21 cellular contexts compared by ENCODE assay signal in the genomic region with DNA sequence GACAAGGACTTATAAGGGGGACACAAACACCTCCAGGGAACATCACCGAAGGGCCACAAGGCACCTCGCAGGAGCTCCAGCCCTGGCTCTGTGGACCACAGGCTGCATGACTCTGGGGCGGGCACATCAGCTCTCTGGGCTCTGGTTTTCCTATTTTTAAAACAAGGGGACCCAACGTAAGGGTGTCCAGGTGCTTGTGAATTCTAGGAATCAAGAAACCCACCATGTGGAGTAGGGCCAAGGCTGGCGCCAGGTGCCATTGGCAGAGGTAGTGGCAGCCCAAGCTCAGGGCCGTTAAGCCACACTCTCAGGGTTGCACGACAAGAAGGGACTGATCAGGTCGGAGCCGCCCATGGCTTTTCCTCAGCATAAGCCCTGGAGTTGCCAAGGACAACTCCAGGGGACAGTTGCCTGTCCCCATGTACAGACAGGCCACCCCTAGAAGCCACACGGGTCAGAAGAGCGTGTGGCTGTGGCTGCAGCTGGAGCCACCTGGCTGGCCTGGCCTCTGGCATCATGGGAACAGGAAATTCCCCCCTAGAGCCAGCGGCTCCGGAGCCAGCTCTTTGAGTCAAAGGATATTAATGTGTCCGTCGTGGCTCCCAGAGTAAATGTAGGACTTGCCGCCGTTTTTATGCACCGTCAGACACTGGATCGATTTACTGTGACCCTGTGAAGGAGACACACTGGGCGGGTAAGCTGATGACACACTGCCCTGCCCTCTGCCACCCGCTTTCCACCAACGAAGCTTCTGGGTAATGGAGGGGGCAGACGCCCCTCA. TPM values are rescaled to one million over a fixed set of nuclear protein-coding genes. Genes with fewer than 3 reads are reported as not detected.
DNase-seq lines count a peak whose midpoint lies in the region; ATAC-seq, FAIRE-seq and TF ChIP-seq lines count a peak whose summit lies in the region.
"Had no signal": no experiment of that assay in that cellular context is flagged by ENCODE, and none has a peak within 500 bp of the region (broad histone marks: within the 10 kb centered on the region; RNA-seq: fewer than 3 reads in every experiment).

No MANE protein-coding gene starts in this region.

- no peak for TF ChIP-seq EP300 in GM12878 (IDR thresholded peaks at IDR 0.05; ENCODE audit: borderline replicate concordance in 1 of 2, control insufficient read depth in 1 of 2, low read depth in 2 of 2, low read length in 2 of 2)

- H3K27ac ChIP-seq in GM12878 (ENCODE audit: control insufficient read depth, insufficient read depth) (no peak overlapping the region), left lung (no peak overlapping the region), endodermal cell (ENCODE audit: low read depth, low read length) (no peak overlapping the region), foreskin keratinocyte (no peak overlapping the region)
- H3K27ac ChIP-seq: vagina had no signal

- no peak overlapping the region for H3K27ac Mint-ChIP-seq in activated CD4-positive, alpha-beta memory T cell treated with anti-CD3 and anti-CD28 coated beads for 36 hours
- H3K27ac Mint-ChIP-seq in activated CD4-positive, alpha-beta memory T cell treated with anti-CD3 and anti-CD28 coated beads, Interleukin-2, amount 10 ng/mL, durations not matched to agents 7 days and 5 days: no peak overlapping the region
- H3K27ac Mint-ChIP-seq in endodermal cell: no peak overlapping the region

- H3K4me3 Mint-ChIP-seq in activated CD4-positive, alpha-beta memory T cell treated with anti-CD3 and anti-CD28 coated beads for 36 hours: no peak overlapping the region
- no peak overlapping the region for H3K4me3 Mint-ChIP-seq in activated CD4-positive, alpha-beta memory T cell treated with anti-CD3 and anti-CD28 coated beads, Interleukin-2, amount 10 ng/mL, durations not matched to agents 7 days and 5 days
- H3K4me3 Mint-ChIP-seq in endodermal cell: no peak overlapping the region
- H3K4me3 Mint-ChIP-seq: activated CD4-positive, alpha-beta T cell treated with anti-CD3 and anti-CD28 coated beads, Interleukin-2, amount 10 ng/mL, durations not matched to agents 7 days and 5 days; CD4-positive, alpha-beta memory T cell had no signal

- no peaks in the 10 kb centered on the region for H3K9me3 Mint-ChIP-seq in activated CD4-positive, alpha-beta memory T cell treated with anti-CD3 and anti-CD28 coated beads for 36 hours
- no peaks in the 10 kb centered on the region for H3K9me3 Mint-ChIP-seq in activated CD4-positive, alpha-beta memory T cell treated with anti-CD3 and anti-CD28 coated beads, Interleukin-2, amount 10 ng/mL, durations not matched to agents 7 days and 5 days
- no peaks in the 10 kb centered on the region for H3K9me3 Mint-ChIP-seq in endodermal cell
- H3K9me3 Mint-ChIP-seq: activated CD4-positive, alpha-beta T cell treated with anti-CD3 and anti-CD28 coated beads, Interleukin-2, amount 10 ng/mL, durations not matched to agents 7 days and 5 days; CD4-positive, alpha-beta memory T cell had no signal

- in situ Hi-C loops in GM12878 (cut with MboI): no loop called here

- CTCF ChIA-PET in activated CD4-positive, alpha-beta memory T cell treated with anti-CD3 and anti-CD28 coated beads for 36 hours (lab: Charles Lee): no interaction called here
- CTCF ChIA-PET in activated CD4-positive, alpha-beta memory T cell treated with anti-CD3 and anti-CD28 coated beads, Interleukin-2, amount 10 ng/mL, durations not matched to agents 7 days and 5 days (lab: Charles Lee): no interaction called here
- CTCF ChIA-PET in GM12878 (lab: Yijun Ruan, JAX): interaction anchor here (1.1 kb wide), 1 partner anchor 316 kb away, joined by 3 read pairs; no protein-coding TSS in a partner anchor

- no peak for FAIRE-seq in GM12878 (lab: Jason Lieb, UNC)
- FAIRE-seq: A204.1, bronchial epithelial cell, GM19239 had no signal

- TF ChIP-seq RAD21 in GM12878 (IDR thresholded peaks at IDR 0.05; ENCODE audit: insufficient read depth, low read depth, low read length): no peak

- peaks cover 3% of the 10 kb centered on the region; the same call in 1 of the 2 replicates for H4K20me1 ChIP-seq in GM12878 (ENCODE audit: control insufficient read depth, insufficient read depth)

- TF ChIP-seq POLR2A in GM12878 (IDR thresholded peaks at IDR 0.05; ENCODE audit: low read depth, low read length): peak; percentile 28; the same call in 1 of the 2 replicates

- no peaks in the 10 kb centered on the region for H3K4me1 ChIP-seq in GM12878 (ENCODE audit: control insufficient read depth, insufficient read depth, low read length)
- H3K4me1 ChIP-seq in left lung: peaks cover 0 to 5% of the 10 kb centered on the region in 2 donors
- H3K4me1 ChIP-seq in endodermal cell (ENCODE audit: control insufficient read depth, insufficient read depth, low read length): no peaks in the 10 kb centered on the region
- H3K4me1 ChIP-seq in foreskin keratinocyte: peaks cover 4% of the 10 kb centered on the region

- H3K27me3 Mint-ChIP-seq in activated CD4-positive, alpha-beta memory T cell treated with anti-CD3 and anti-CD28 coated beads for 36 hours: no peaks in the 10 kb centered on the region
- no peaks in the 10 kb centered on the region for H3K27me3 Mint-ChIP-seq in activated CD4-positive, alpha-beta memory T cell treated with anti-CD3 and anti-CD28 coated beads, Interleukin-2, amount 10 ng/mL, durations not matched to agents 7 days and 5 days
- H3K27me3 Mint-ChIP-seq in endodermal cell (ENCODE audit: insufficient read depth): no peaks in the 10 kb centered on the region
- H3K27me3 Mint-ChIP-seq: activated CD4-positive, alpha-beta T cell treated with anti-CD3 and anti-CD28 coated beads, Interleukin-2, amount 10 ng/mL, durations not matched to agents 7 days and 5 days; CD4-positive, alpha-beta memory T cell had no signal

- H3K79me2 ChIP-seq in GM12878 (ENCODE audit: control insufficient read depth, insufficient read depth, low read length): no peaks in the 10 kb centered on the region

- intact Hi-C loops in activated CD4-positive, alpha-beta memory T cell treated with anti-CD3 and anti-CD28 coated beads for 36 hours (cut with micrococcal nuclease): no loop called here
- intact Hi-C loops in GM12878 (cut with micrococcal nuclease; ENCODE audit: unreplicated experiment): no loop called here
- intact Hi-C loops in left lung (cut with DNase I): no loop called here

- H3K9ac ChIP-seq in GM12878 (ENCODE audit: control insufficient read depth, insufficient read depth, low read length) (no peak overlapping the region), endodermal cell (ENCODE audit: extremely low read depth, low read length, poor library complexity, severe bottlenecking) (no peak overlapping the region)

- WGBS in GM12878 (ENCODE audit: insufficient coverage, insufficient replicate concordance, low lambda C conversion rate, missing lambda C conversion rate): 81% methylated on average over 23 of the region's 23 CpGs
- WGBS in endodermal cell (ENCODE audit: insufficient coverage in 1 of 2, insufficient read length in 1 of 2), 2 experiments: 92 to 93% methylated on average over 20 to 23 of the region's 23 CpGs

- H3K4me3 ChIP-seq in GM12878 (no peak overlapping the region), left lung (no peak overlapping the region), endodermal cell (ENCODE audit: low read length) (no peak overlapping the region)
- H3K4me3 ChIP-seq: vagina had no signal

- RAD21 ChIA-PET in GM12878 (lab: Charles Lee; ENCODE audit: unreplicated experiment): no interaction called here

- no peak overlapping the region for H3K4me2 ChIP-seq in GM12878 (ENCODE audit: control insufficient read depth, insufficient read depth)

- H3K36me3 ChIP-seq in GM12878 (ENCODE audit: control insufficient read depth in 2 of 2, insufficient read depth in 2 of 2, low read length in 1 of 2) (peaks cover 76% of the 10 kb centered on the region in 2 experiments), left lung (peaks cover 5 to 100% of the 10 kb centered on the region in 2 donors), endodermal cell (ENCODE audit: control insufficient read depth, insufficient read depth, low read length) (peaks cover 90% of the 10 kb centered on the region)

- ATAC-seq in GM12878 (no peak), left lung (no peak), foreskin keratinocyte (no peak)

- POLR2A ChIA-PET in activated CD4-positive, alpha-beta memory T cell treated with anti-CD3 and anti-CD28 coated beads for 36 hours (lab: Charles Lee): interaction anchor here (0.8 kb wide), 1 partner anchor 19 kb away, joined by 3 read pairs; no protein-coding TSS in a partner anchor
- POLR2A ChIA-PET in activated CD4-positive, alpha-beta memory T cell treated with anti-CD3 and anti-CD28 coated beads, Interleukin-2, amount 10 ng/mL, durations not matched to agents 7 days and 5 days (lab: Charles Lee): interaction anchor here (1.4 to 2.0 kb wide), 2 partner anchors 9 to 12 kb away, joined by 4 to 6 read pairs; no protein-coding TSS in a partner anchor
- POLR2A ChIA-PET in GM12878 (lab: Charles Lee): no interaction called here

- no peak overlapping the region for H2AFZ ChIP-seq in GM12878 (ENCODE audit: control insufficient read depth, low read depth, low read length)

- no peaks in the 10 kb centered on the region for H3K4me1 Mint-ChIP-seq in activated CD4-positive, alpha-beta memory T cell treated with anti-CD3 and anti-CD28 coated beads for 36 hours (ENCODE audit: low read depth)
- no peaks in the 10 kb centered on the region for H3K4me1 Mint-ChIP-seq in activated CD4-positive, alpha-beta memory T cell treated with anti-CD3 and anti-CD28 coated beads, Interleukin-2, amount 10 ng/mL, durations not matched to agents 7 days and 5 days
- no peaks in the 10 kb centered on the region for H3K4me1 Mint-ChIP-seq in endodermal cell
- H3K4me1 Mint-ChIP-seq: activated CD4-positive, alpha-beta T cell treated with anti-CD3 and anti-CD28 coated beads, Interleukin-2, amount 10 ng/mL, durations not matched to agents 7 days and 5 days had no signal

- no TSS peak for BruUV-seq in GM12878 (replicated peaks; lab: Mats Ljungman, UMichigan)

- TF ChIP-seq CTCF in GM12878 (IDR thresholded peaks at IDR 0.05 in 2 of 3, conservative IDR thresholded peaks at IDR 0.05 in 1 of 3; ENCODE audit: control insufficient read depth in 2 of 3, extremely low read depth in 1 of 3, insufficient read depth in 1 of 3, low read depth in 3 of 3, low read length in 3 of 3) (no peak), left lung (IDR thresholded peaks at IDR 0.05) (no peak), endodermal cell (conservative IDR thresholded peaks at IDR 0.05) (no peak), foreskin keratinocyte (conservative IDR thresholded peaks at IDR 0.05) (no peak)

- H3K27me3 ChIP-seq in GM12878 (replicated peaks in 1 of 2; ENCODE audit: control insufficient read depth in 2 of 2, insufficient read depth in 2 of 2, low read length in 1 of 2): no peaks in the 10 kb centered on the region
- no peaks in the 10 kb centered on the region for H3K27me3 ChIP-seq in left lung
- H3K27me3 ChIP-seq in endodermal cell (ENCODE audit: control insufficient read depth, insufficient read depth, low read length, poor library complexity, severe bottlenecking): no peaks in the 10 kb centered on the region
- no peaks in the 10 kb centered on the region for H3K27me3 ChIP-seq in foreskin keratinocyte
- H3K27me3 ChIP-seq: vagina had no signal

- H3K36me3 Mint-ChIP-seq in activated CD4-positive, alpha-beta memory T cell treated with anti-CD3 and anti-CD28 coated beads for 36 hours: peaks cover 65% of the 10 kb centered on the region
- H3K36me3 Mint-ChIP-seq in activated CD4-positive, alpha-beta memory T cell treated with anti-CD3 and anti-CD28 coated beads, Interleukin-2, amount 10 ng/mL, durations not matched to agents 7 days and 5 days (ENCODE audit: low read depth): peaks cover 88% of the 10 kb centered on the region
- peaks cover 84% of the 10 kb centered on the region for H3K36me3 Mint-ChIP-seq in endodermal cell (ENCODE audit: low read depth)

- peak; percentile 5 for DNase-seq in activated CD4-positive, alpha-beta memory T cell treated with anti-CD3 and anti-CD28 coated beads for 36 hours
- DNase-seq in activated CD4-positive, alpha-beta memory T cell treated with anti-CD3 and anti-CD28 coated beads, Interleukin-2, amount 10 ng/mL, durations not matched to agents 7 days and 5 days: no peak
- DNase-seq in GM12878 (ENCODE audit: low read depth, low spot score): no peak
- DNase-seq in left lung: peak; percentile 22 to 64
- peak; percentile 17 for DNase-seq in stimulated activated CD8-positive, alpha-beta memory T cell treated with anti-CD3 and anti-CD28 coated beads, Interleukin-4, amount 100 ng/mL, for 48 hours
- DNase-seq in endodermal cell: no peak
- DNase-seq in foreskin keratinocyte: no peak
- no peak for DNase-seq in AG08395 (ENCODE audit: low spot score)
- DNase-seq: activated CD4-positive, alpha-beta T cell treated with anti-CD3 and anti-CD28 coated beads, Interleukin-2, amount 10 ng/mL, durations not matched to agents 7 days and 5 days; activated gamma-delta T cell; EL; foreskin fibroblast; NCI-H2081 treated with DMSO at 0.1 percent for 48 hours; NCI-H82; RPMI8226; stimulated activated CD4-positive, alpha-beta T cell treated with anti-CD3 and anti-CD28 coated beads, Interleukin-1b, Interleukin-23, amount 100 ng/mL, for 48 hours had no signal

- SMC1A ChIA-PET in GM12878 (lab: Charles Lee; ENCODE audit: uncharacterized antibody, unreplicated experiment): interaction anchor here (1.0 kb wide), 1 partner anchor 12 kb away, joined by 3 read pairs; no protein-coding TSS in a partner anchor

- H3K9me3 ChIP-seq in GM12878 (replicated peaks; ENCODE audit: control insufficient read depth, insufficient read depth, low read length): no peaks in the 10 kb centered on the region
- no peaks in the 10 kb centered on the region for H3K9me3 ChIP-seq in left lung
- no peaks in the 10 kb centered on the region for H3K9me3 ChIP-seq in endodermal cell (ENCODE audit: control insufficient read depth, low read length)
- H3K9me3 ChIP-seq: vagina had no signal

RNA-seq across cellular contexts. Expression of a gene that starts 32.5 kb away (rescaled TPM):
- total RNA-seq in activated CD4-positive, alpha-beta memory T cell treated with anti-CD3 and anti-CD28 coated beads for 36 hours: 100 to 1,000 TPM; 351 to 353 TPM
- total RNA-seq in activated CD4-positive, alpha-beta memory T cell treated with anti-CD3 and anti-CD28 coated beads, Interleukin-2, amount 10 ng/mL, durations not matched to agents 7 days and 5 days: 100 to 1,000 TPM; 463 to 465 TPM
- total RNA-seq in GM12878 (2013; cell fraction: nucleolus; rRNA removed): 70.7 and 75.4 TPM in 2 replicates
- 250 and 290 TPM in 2 replicates for total RNA-seq in GM12878 (2014; rRNA removed)
- 202 and 221 TPM in 2 replicates for total RNA-seq in GM12878 (2014; rRNA removed; fragmentation: Illumina TruSeq; extraction: Trizol)
- 397 and 420 TPM in 2 replicates for total RNA-seq in GM12878 (2021)
- polyA plus RNA-seq in GM12878 (2011; ENCODE audit: low read depth): 99.8 TPM
- polyA plus RNA-seq in GM12878 (2011; rRNA removed): 297 and 322 TPM in 2 replicates
- polyA plus RNA-seq in GM12878 (2011; cell fraction: cytosol; rRNA removed): 401 and 501 TPM in 2 replicates
- polyA plus RNA-seq in GM12878 (2011; cell fraction: nucleus; rRNA removed): 291 and 412 TPM in 2 replicates
- polyA plus RNA-seq in GM12878 (2012): 164 and 182 TPM in 2 replicates
- 289 and 325 TPM in 2 replicates for polyA plus RNA-seq in GM12878 (2014; fragmentation: Illumina TruSeq; extraction: Trizol)
- polyA plus RNA-seq in GM12878 (2014; fragmentation: Nextera tagmentation; extraction: Ambion mirVana): 10 to 100 TPM; 28.5 to 57.1 TPM
- 276 and 292 TPM in 2 replicates for polyA plus RNA-seq in GM12878 (2014; rRNA removed)
- polyA plus RNA-seq in GM12878 (2016; fragmentation: Nextera tagmentation; extraction: Ambion mirVana): 100 to 1,000 TPM; 334 to 348 TPM
- polyA minus RNA-seq in GM12878 (2011; rRNA and poly(A)+ RNA removed): 278 and 351 TPM in 2 replicates
- 100.0 and 127 TPM in 2 replicates for polyA minus RNA-seq in GM12878 (2011; cell fraction: cytosol; rRNA and poly(A)+ RNA removed)
- 60.9 and 119 TPM in 2 replicates for polyA minus RNA-seq in GM12878 (2011; cell fraction: nucleus; rRNA and poly(A)+ RNA removed)
- total RNA-seq in left lung: 100 to 1,000 TPM; 215 to 303 TPM
- 100 to 1,000 TPM; 222 to 345 TPM for total RNA-seq in endodermal cell
- polyA plus RNA-seq in endodermal cell (2013, experiment 1 of 2): 127 TPM
- 106 TPM for polyA plus RNA-seq in endodermal cell (2013, experiment 2 of 2)
- 383 and 394 TPM in 2 replicates for total RNA-seq in foreskin keratinocyte
- polyA plus RNA-seq in foreskin keratinocyte: 293 and 310 TPM in 2 replicates

Comparison
In these comparisons a context has a peak if more than half of its experiments do, and no peak if none do; other contexts are left out.
1. DNase-seq: peak in activated CD4-positive, alpha-beta memory T cell treated with anti-CD3 and anti-CD28 coated beads for 36 hours (single experiment), left lung (2 of 2) and stimulated activated CD8-positive, alpha-beta memory T cell treated with anti-CD3 and anti-CD28 coated beads, Interleukin-4, amount 100 ng/mL, for 48 hours (single experiment); none in activated CD4-positive, alpha-beta memory T cell treated with anti-CD3 and anti-CD28 coated beads, Interleukin-2, amount 10 ng/mL, durations not matched to agents 7 days and 5 days (single experiment), GM12878 (single experiment), endodermal cell (single experiment), foreskin keratinocyte (0 of 2) and AG08395 (single experiment).